In the genomic region with DNA sequence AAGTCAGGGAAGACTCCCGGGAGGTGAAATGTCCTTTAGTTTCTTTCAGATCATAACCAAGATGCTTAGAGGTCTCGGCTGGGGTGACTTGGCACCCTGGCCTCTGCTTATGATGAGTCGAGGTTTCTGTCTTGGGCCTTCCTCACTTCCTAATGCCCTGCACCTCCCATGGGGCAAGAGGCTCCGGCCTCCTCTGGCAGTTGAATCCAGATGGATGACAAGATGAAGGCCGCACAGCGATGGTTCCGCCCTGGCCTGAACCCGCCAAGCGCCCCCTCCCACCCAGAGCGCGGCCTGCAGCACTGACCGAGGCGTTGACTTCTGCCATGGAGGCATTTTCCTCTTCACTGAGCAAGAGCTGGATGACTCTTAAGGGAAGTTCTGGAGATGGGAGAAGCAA, we compare ENCODE assay signal across 24 cellular contexts. TPM values are rescaled to one million over a fixed set of nuclear protein-coding genes. Genes with fewer than 3 reads are reported as not detected.
"Had no signal": no experiment of that assay in that cellular context is flagged by ENCODE, and none has a peak within 500 bp of the region (broad histone marks: within the 10 kb centered on the region; RNA-seq: fewer than 3 reads in every experiment).

No MANE protein-coding gene starts in this region.

- H3K9me3 ChIP-seq: esophagus muscularis mucosa, gastroesophageal sphincter, psoas muscle, right lobe of liver, testis, tibial nerve had no signal

- H3K27ac ChIP-seq: epithelial cell of prostate, esophagus muscularis mucosa, gastroesophageal sphincter, parathyroid adenoma, psoas muscle, right lobe of liver, testis, tibial nerve had no signal

- ATAC-seq: effector memory CD8-positive, alpha-beta T cell; gastroesophageal sphincter; natural killer cell; psoas muscle; right lobe of liver; stimulated activated naive B cell treated with anti-CD40 and anti-IgM and Interleukin-4, amounts not matched to agents 10 μg/mL and 1 μg/mL and 100 μg/mL, for 72 hours; stimulated activated naive CD8-positive, alpha-beta T cell treated with anti-CD3 and anti-CD28 coated beads, Interleukin-15, amount 100 ng/mL, for 72 hours had no signal

- DNase-seq: cerebellar nuclear complex; effector memory CD8-positive, alpha-beta T cell; glutamatergic neuron; natural killer cell; nucleus accumbens; retina; stimulated activated CD4-positive, alpha-beta T cell treated with anti-CD3 and anti-CD28 coated beads, Interleukin-15, amount 100 ng/mL, for 24 hours; stimulated activated CD4-positive, alpha-beta T cell treated with anti-CD3 and anti-CD28 coated beads, Interleukin-1b, Interleukin-23, amount 100 ng/mL, for 48 hours; stimulated activated CD4-positive, alpha-beta T cell treated with anti-CD3 and anti-CD28 coated beads, Interleukin-4, amount 100 ng/mL, for 24 hours; stimulated activated naive B cell treated with anti-CD40 and anti-IgM and Interleukin-4, amounts not matched to agents 10 μg/mL and 1 μg/mL and 100 μg/mL, for 72 hours; stimulated activated naive CD8-positive, alpha-beta T cell treated with anti-CD3 and anti-CD28 coated beads, Interleukin-15, amount 100 ng/mL, for 72 hours; testis had no signal

- H3K4me3 ChIP-seq: esophagus muscularis mucosa, gastroesophageal sphincter, psoas muscle, right lobe of liver, testis, tibial nerve had no signal

- H3K4me1 ChIP-seq: parathyroid adenoma, psoas muscle, right lobe of liver had no signal

- H3K27me3 ChIP-seq: right lobe of liver, testis had no signal

- H3K36me3 ChIP-seq: esophagus muscularis mucosa, gastroesophageal sphincter, right lobe of liver, tibial nerve had no signal

RNA-seq across cellular contexts. Expression of gene MUC4, which starts 59.7 kb away (rescaled TPM):
- total RNA-seq: fibroblast of villous mesenchyme, lower leg skin, myocyte, neural crest cell, subcutaneous adipose tissue, tibial nerve had no signal
